In genomic region chr9:125850763-125851162, GRCh38 we compare ENCODE assay signal across 1 cellular context.
A peak's percentile ranks its signal among the peaks of the same experiment; 100 is the strongest.
TF ChIP-seq lines count a peak whose summit lies in the region.

No MANE protein-coding gene starts in this region.

TF ChIP-seq in HepG2, 621 proteins besides CTCF, POLR2A, EP300 and RAD21 (continued from another document and continues in another):
- TF ChIP-seq FOXP4 (CRISPR knock-in tag; IDR thresholded peaks at IDR 0.05), result peak; percentile 56
- TF ChIP-seq ZNF280D (CRISPR knock-in tag; IDR thresholded peaks at IDR 0.05), result 0 out of 2 replicates have a peak, but pooled peaks have one; percentile 34
- peak; percentile 74 for TF ChIP-seq BCL6 (CRISPR knock-in tag; IDR thresholded peaks at IDR 0.05)
- no peak for TF ChIP-seq ATF5 (CRISPR knock-in tag; IDR thresholded peaks at IDR 0.05; ENCODE audit: low read depth)
- TF ChIP-seq PPARG (CRISPR knock-in tag; conservative IDR thresholded peaks at IDR 0.05), result 0 out of 2 replicates have a peak, but pooled peaks have one; percentile 31
- no peak for TF ChIP-seq ZNF543 (CRISPR knock-in tag; IDR thresholded peaks at IDR 0.05)
- TF ChIP-seq ZBTB1 (CRISPR knock-in tag; IDR thresholded peaks at IDR 0.05; ENCODE audit: borderline replicate concordance), result no peak
- TF ChIP-seq MTA1 (CRISPR knock-in tag; IDR thresholded peaks at IDR 0.05; ENCODE audit: borderline replicate concordance), result no peak
- no peak for TF ChIP-seq ZNF678 (CRISPR knock-in tag; IDR thresholded peaks at IDR 0.05)
- TF ChIP-seq ZSCAN30 (CRISPR knock-in tag; IDR thresholded peaks at IDR 0.05), result no peak
- TF ChIP-seq HOXA5 (CRISPR knock-in tag; IDR thresholded peaks at IDR 0.05), result no peak
- no peak for TF ChIP-seq POGK (CRISPR knock-in tag; conservative IDR thresholded peaks at IDR 0.05)
- no peak for TF ChIP-seq ZNF672 (CRISPR knock-in tag; IDR thresholded peaks at IDR 0.05)
- TF ChIP-seq PCBP2 (optimal IDR thresholded peaks at IDR 0.05; ENCODE audit: low read depth, low read length, poor library complexity, severe bottlenecking), result no peak
- TF ChIP-seq ZNF101 (CRISPR knock-in tag; IDR thresholded peaks at IDR 0.05; ENCODE audit: borderline replicate concordance, low read depth), result no peak
- TF ChIP-seq HMG20B (CRISPR knock-in tag; conservative IDR thresholded peaks at IDR 0.05), result no peak
- no peak; the same call in 1 of the 2 replicates for TF ChIP-seq ETV5 (CRISPR knock-in tag; IDR thresholded peaks at IDR 0.05; ENCODE audit: borderline replicate concordance)
- TF ChIP-seq SATB2 (CRISPR knock-in tag; IDR thresholded peaks at IDR 0.05), result no peak
- no peak for TF ChIP-seq PATZ1 (CRISPR knock-in tag; IDR thresholded peaks at IDR 0.05)
- TF ChIP-seq TBL1XR1 (IDR thresholded peaks at IDR 0.05; ENCODE audit: borderline replicate concordance, low read length, partially characterized antibody), result no peak
- TF ChIP-seq MBNL3 (CRISPR knock-in tag; conservative IDR thresholded peaks at IDR 0.05), result no peak
- TF ChIP-seq SP1 (IDR thresholded peaks at IDR 0.05), result no peak
- TF ChIP-seq SP1 (CRISPR knock-in tag; IDR thresholded peaks at IDR 0.05), result no peak
- no peak for TF ChIP-seq NONO (IDR thresholded peaks at IDR 0.05)
- no peak for TF ChIP-seq NONO (CRISPR knock-in tag; conservative IDR thresholded peaks at IDR 0.05)
- no peak for TF ChIP-seq NR2F1 (CRISPR knock-in tag; IDR thresholded peaks at IDR 0.05)
- TF ChIP-seq ZNF530 (CRISPR knock-in tag; IDR thresholded peaks at IDR 0.05; ENCODE audit: low read depth), result no peak
- no peak for TF ChIP-seq SUZ12 (IDR thresholded peaks at IDR 0.05; ENCODE audit: low read depth, low read length)
- TF ChIP-seq REST (IDR thresholded peaks at IDR 0.05; ENCODE audit: borderline replicate concordance in 1 of 2, low read depth in 1 of 2, low read length in 2 of 2), result no peak
- TF ChIP-seq HOXA9 (CRISPR knock-in tag; IDR thresholded peaks at IDR 0.05; ENCODE audit: borderline replicate concordance), result no peak
- TF ChIP-seq ZNF788 (CRISPR knock-in tag; IDR thresholded peaks at IDR 0.05; ENCODE audit: borderline replicate concordance), result no peak
- TF ChIP-seq HIVEP1 (CRISPR knock-in tag; IDR thresholded peaks at IDR 0.05), result no peak
- no peak for TF ChIP-seq NKX3-1 (CRISPR knock-in tag; IDR thresholded peaks at IDR 0.05)
- TF ChIP-seq ZNF17 (CRISPR knock-in tag; IDR thresholded peaks at IDR 0.05), result no peak
- no peak for TF ChIP-seq MED1 (CRISPR knock-in tag; IDR thresholded peaks at IDR 0.05)
- TF ChIP-seq ZNF496 (CRISPR knock-in tag; IDR thresholded peaks at IDR 0.05; ENCODE audit: insufficient replicate concordance), result no peak
- TF ChIP-seq THRA (CRISPR knock-in tag; IDR thresholded peaks at IDR 0.05; ENCODE audit: borderline replicate concordance), result 0 out of 2 replicates have a peak, but pooled peaks have one; percentile 26
- TF ChIP-seq KDM5B (CRISPR knock-in tag; IDR thresholded peaks at IDR 0.05; ENCODE audit: borderline replicate concordance), result no peak
- TF ChIP-seq ZNF747 (CRISPR knock-in tag; IDR thresholded peaks at IDR 0.05; ENCODE audit: borderline replicate concordance), result no peak
- TF ChIP-seq ZNF646 (CRISPR knock-in tag; IDR thresholded peaks at IDR 0.05), result no peak
- TF ChIP-seq KDM3A (CRISPR knock-in tag; IDR thresholded peaks at IDR 0.05; ENCODE audit: low read depth), result no peak
- no peak for TF ChIP-seq RARG (CRISPR knock-in tag; IDR thresholded peaks at IDR 0.05; ENCODE audit: low read depth)
- no peak for TF ChIP-seq CBX1 (IDR thresholded peaks at IDR 0.05; ENCODE audit: low read depth)
- TF ChIP-seq RXRA (CRISPR knock-in tag; IDR thresholded peaks at IDR 0.05), result no peak
- no peak for TF ChIP-seq ZFP36L2 (CRISPR knock-in tag; IDR thresholded peaks at IDR 0.05)
